8 cellular contexts compared by ENCODE assay signal in the genomic region with DNA sequence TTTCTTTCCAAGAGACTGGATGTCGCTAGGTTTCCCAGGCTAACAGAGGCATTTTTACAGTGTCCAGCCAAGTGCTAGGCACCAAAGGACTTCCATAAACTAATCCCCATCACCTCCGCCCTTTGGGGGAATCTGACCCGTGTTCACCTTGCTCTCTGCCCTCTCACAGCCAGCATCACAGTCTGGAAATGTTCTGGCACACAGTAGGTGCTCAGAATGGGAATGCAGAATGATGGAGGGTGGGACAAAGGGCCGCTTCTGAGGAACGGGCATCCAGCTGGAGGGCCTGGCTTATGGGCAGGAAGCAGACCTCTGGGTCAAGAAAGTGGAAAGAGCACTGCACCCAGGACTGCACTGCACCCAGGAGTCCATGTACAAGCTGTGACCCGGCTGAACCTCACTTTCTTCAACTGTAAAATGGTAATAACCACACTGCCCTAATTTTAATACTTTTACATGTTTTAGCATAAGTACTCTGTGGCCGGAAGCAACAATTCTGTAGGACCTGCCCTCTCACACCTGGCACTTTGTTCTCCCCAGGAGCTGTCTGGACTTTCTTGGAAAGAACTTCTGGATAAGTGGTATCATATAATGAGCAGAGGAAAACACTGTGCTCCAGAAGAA. TPM values are rescaled to one million over a fixed set of nuclear protein-coding genes. Genes with fewer than 3 reads are reported as not detected.
DNase-seq lines count a peak whose midpoint lies in the region; ATAC-seq, FAIRE-seq and TF ChIP-seq lines count a peak whose summit lies in the region.

No MANE protein-coding gene starts in this region.

- CTCF ChIA-PET in K562 (lab: Yijun Ruan, JAX; ENCODE audit: low intra/inter-chr PET ratio): no interaction called here

- DNase-seq in right cardiac atrium (no peak), Right ventricle myocardium inferior (ENCODE audit: missing footprints) (no peak), K562 (ENCODE audit: extremely low read depth in 1 of 4, low spot score in 3 of 4) (no peak), mesenteric fat pad (ENCODE audit: low spot score) (peak; percentile 30), vagina (ENCODE audit: extremely low spot score in 2 of 2) (no peak), globus pallidus (ENCODE audit: low spot score) (no peak)
- DNase-seq in stimulated activated CD4-positive, alpha-beta T cell treated with anti-CD3 and anti-CD28 coated beads, Interleukin-2, amount 100 ng/mL, for 24 hours: no peak
- DNase-seq in effector CD4-positive, alpha-beta T cell: no peak

- POLR2A ChIA-PET in K562 (lab: Yijun Ruan, JAX): interaction anchor here (0.5 kb wide), 1 partner anchor 224 kb away, joined by 3 read pairs; no protein-coding TSS in a partner anchor

- peak overlapping the region; percentile 70 for H3K27ac ChIP-seq in right cardiac atrium (ENCODE audit: low read length)
- no peak overlapping the region for H3K27ac ChIP-seq in K562 (ENCODE audit: extremely low read depth, low read depth, low read length)
- H3K27ac ChIP-seq in vagina: peak overlapping the region; percentile 88

- no peak overlapping the region for H2AFZ ChIP-seq in K562 (ENCODE audit: low read depth, low read length)

- TF ChIP-seq CTCF in K562 (IDR thresholded peaks at IDR 0.05 in 2 of 3, conservative IDR thresholded peaks at IDR 0.05 in 1 of 3; ENCODE audit: insufficient read depth in 2 of 3, low read depth in 1 of 3, low read length in 3 of 3): no peak
- no peak for TF ChIP-seq CTCF in vagina (IDR thresholded peaks at IDR 0.05)

- peaks cover 2% of the 10 kb centered on the region for H3K79me2 ChIP-seq in K562 (ENCODE audit: control insufficient read depth, insufficient read depth, low read length)

- TF ChIP-seq EP300 in K562 (IDR thresholded peaks at IDR 0.05; ENCODE audit: low read length): no peak

- no peaks in the 10 kb centered on the region for H4K20me1 ChIP-seq in K562 (replicated peaks; ENCODE audit: control insufficient read depth, insufficient read depth, low read length)

- no peak for TF ChIP-seq RAD21 in K562 (CRISPR knock-in tag; conservative IDR thresholded peaks at IDR 0.05 in 1 of 2, IDR thresholded peaks at IDR 0.05 in 1 of 2)

- H3K9ac ChIP-seq in K562 (ENCODE audit: insufficient read depth in 1 of 2, low read depth in 2 of 2, low read length in 2 of 2): 0 out of 4 replicates have a peak overlapping the region, but pooled peaks of 1 of the 2 experiments have one; percentile 6

- BruUV-seq in K562 (replicated peaks; lab: Mats Ljungman, UMichigan): no TSS peak

- in situ Hi-C loops in K562 (cut with MboI): no loop called here

- H3K4me2 ChIP-seq in K562 (ENCODE audit: insufficient read depth, low read length): no peak overlapping the region

- ATAC-seq in right cardiac atrium (no peak), Right ventricle myocardium inferior (no peak), K562 (no peak)

- H3K9me3 ChIP-seq in right cardiac atrium (ENCODE audit: control insufficient read depth, low read length) (no peaks in the 10 kb centered on the region), K562 (replicated peaks; ENCODE audit: control insufficient read depth, insufficient read depth, low read depth, low read length) (no peaks in the 10 kb centered on the region), vagina (no peaks in the 10 kb centered on the region)

- no peak for TF ChIP-seq POLR2A in K562 (conservative IDR thresholded peaks at IDR 0.05)
- TF ChIP-seq POLR2A in vagina (IDR thresholded peaks at IDR 0.05): no peak

- WGBS in right cardiac atrium: 48% methylated on average over 7 of the region's 7 CpGs
- WGBS in K562 (ENCODE audit: insufficient coverage, low coverage, missing lambda C conversion rate): 73% methylated on average over 7 of the region's 7 CpGs

- FAIRE-seq in K562 (lab: Jason Lieb, UNC): no peak

- H3K9me1 ChIP-seq in K562 (ENCODE audit: control insufficient read depth, insufficient read depth, low read length): no peaks in the 10 kb centered on the region

- H3K4me3 ChIP-seq in right cardiac atrium (ENCODE audit: low read length) (peak overlapping the region; percentile 65), K562 (no peak overlapping the region), vagina (peak overlapping the region in 1 of 2 donors; percentile 60)

- H3K27me3 ChIP-seq in right cardiac atrium (ENCODE audit: control insufficient read depth, insufficient read depth) (no peaks in the 10 kb centered on the region), K562 (ENCODE audit: control insufficient read depth in 2 of 2, insufficient read depth in 2 of 2, low read length in 2 of 2) (no peaks in the 10 kb centered on the region), vagina (no peaks in the 10 kb centered on the region)

- H3K4me1 ChIP-seq in right cardiac atrium (ENCODE audit: control insufficient read depth, insufficient read depth, low read length) (peaks cover 10% of the 10 kb centered on the region), K562 (replicated peaks in 1 of 2; ENCODE audit: control insufficient read depth in 2 of 2, insufficient read depth in 2 of 2, low read length in 2 of 2) (peaks cover 2 to 12% of the 10 kb centered on the region in 2 experiments; a peak in 3 of 5 replicates), vagina (peaks cover 18% of the 10 kb centered on the region)

- intact Hi-C loops in right cardiac atrium (cut with DNase I) (loop anchor here in 3 of 4 donors (10.0 kb wide), 5 partner anchors 54 to 266 kb away; a partner anchor contains a TSS), Right ventricle myocardium inferior (cut with DNase I) (loop anchor here (5.0 kb wide), 3 partner anchors 43 to 158 kb away; a partner anchor contains a TSS), K562 (cut with micrococcal nuclease) (no loop called here), vagina (cut with DNase I) (loop anchor here (5.0 to 10.0 kb wide), 3 partner anchors 58 to 266 kb away; a partner anchor contains a TSS)

- peaks cover 4% of the 10 kb centered on the region; the same call in 2 of the 3 replicates for H3K36me3 ChIP-seq in K562 (ENCODE audit: control insufficient read depth, insufficient read depth, low read length)
- no peaks in the 10 kb centered on the region for H3K36me3 ChIP-seq in vagina

RNA-seq across cellular contexts. Expression of a gene that starts 0.9 kb away (rescaled TPM):
- total RNA-seq in right cardiac atrium: 1 to 10 TPM in 3 of 4 donors, under 1 TPM in 1; 0.96 to 4.7 (median 2.1) TPM
- 6.9 TPM for polyA plus RNA-seq in right cardiac atrium
- 3.9 TPM for total RNA-seq in Right ventricle myocardium inferior
- total RNA-seq in K562 (2011; cell fraction: chromatin; rRNA removed; ENCODE audit: low replicate concordance): 0.53 TPM in 1 of 2 replicates, not detected in the other
- total RNA-seq in K562 (2011; cell fraction: nucleolus; rRNA removed): 0.83 and 1.1 TPM in 2 replicates
- total RNA-seq in K562 (2011; cell fraction: nucleoplasm; rRNA removed): 0.66 TPM in 1 of 2 replicates, not detected in the other
- 0.53 TPM in 1 of 2 replicates, not detected in the other for total RNA-seq in K562 (2014; rRNA removed)
- not detected in 2 replicates for total RNA-seq in K562 (2014; rRNA removed; fragmentation: Illumina TruSeq; extraction: Trizol)
- not detected in 2 replicates for total RNA-seq in K562 (2015; rRNA removed; fragmentation: Illumina TruSeq; extraction: Trizol)
- 0.16 and 0.25 TPM in 2 replicates for total RNA-seq in K562 (2021)
- 0.07 and 0.22 TPM in 2 replicates for polyA plus RNA-seq in K562 (2011; rRNA removed)
- polyA plus RNA-seq in K562 (2011; cell fraction: cytosol; rRNA removed): 0.18 TPM in 1 of 2 replicates, not detected in the other
- 0.11 and 0.78 TPM in 2 replicates for polyA plus RNA-seq in K562 (2011; cell fraction: nucleus; rRNA removed)
- polyA plus RNA-seq in K562 (2012): 0.13 and 0.17 TPM in 2 replicates
- polyA plus RNA-seq in K562 (2014; fragmentation: Illumina TruSeq; extraction: Trizol): not detected in 2 replicates
- under 1 TPM; 0.06 to 0.11 TPM for polyA plus RNA-seq in K562 (2014; fragmentation: Nextera tagmentation; extraction: Ambion mirVana)
- polyA plus RNA-seq in K562 (2014; rRNA removed): not detected in 2 replicates
- polyA minus RNA-seq in K562 (2011; rRNA and poly(A)+ RNA removed): not detected in 2 replicates
- not detected in 2 replicates for polyA minus RNA-seq in K562 (2011; cell fraction: cytosol; rRNA and poly(A)+ RNA removed)
- polyA minus RNA-seq in K562 (2011; cell fraction: nucleus; rRNA and poly(A)+ RNA removed): 0.33 and 0.40 TPM in 2 replicates
- 67.0 TPM for total RNA-seq in mesenteric fat pad
- total RNA-seq in vagina: 12.3 TPM

RNA-seq across cellular contexts. Expression of a gene that starts 4.8 kb away (rescaled TPM):
- total RNA-seq in right cardiac atrium (10 to 100 TPM; 13.7 to 18.8 (median 17.0) TPM), Right ventricle myocardium inferior (12.8 TPM), K562 (2014; rRNA removed) (20.7 and 21.7 TPM in 2 replicates), K562 (2014; rRNA removed; fragmentation: Illumina TruSeq; extraction: Trizol) (24.3 and 24.4 TPM in 2 replicates), K562 (2015; rRNA removed; fragmentation: Illumina TruSeq; extraction: Trizol) (18.6 and 19.8 TPM in 2 replicates), K562 (2021) (21.7 and 22.8 TPM in 2 replicates), mesenteric fat pad (20.3 TPM), vagina (24.1 TPM)
- polyA plus RNA-seq in right cardiac atrium (10.7 TPM), K562 (2011; rRNA removed) (20.1 and 24.3 TPM in 2 replicates), K562 (2014; fragmentation: Illumina TruSeq; extraction: Trizol) (21.9 and 25.4 TPM in 2 replicates), K562 (2014; fragmentation: Nextera tagmentation; extraction: Ambion mirVana) (10 to 100 TPM in 1 of 2 experiments, 1 to 10 TPM in 1; 9.2 to 11.5 TPM), K562 (2014; rRNA removed) (23.9 and 30.7 TPM in 2 replicates)
- 56.0 and 88.7 TPM in 2 replicates for total RNA-seq in K562 (2011; cell fraction: chromatin; rRNA removed; ENCODE audit: low replicate concordance)
- total RNA-seq in K562 (2011; cell fraction: nucleolus; rRNA removed): 38.7 and 40.2 TPM in 2 replicates
- total RNA-seq in K562 (2011; cell fraction: nucleoplasm; rRNA removed): 39.6 and 44.4 TPM in 2 replicates
- 19.5 and 21.1 TPM in 2 replicates for polyA plus RNA-seq in K562 (2011; cell fraction: cytosol; rRNA removed)
- 46.9 and 57.8 TPM in 2 replicates for polyA plus RNA-seq in K562 (2011; cell fraction: nucleus; rRNA removed)
- polyA plus RNA-seq in K562 (2012): 16.7 and 20.6 TPM in 2 replicates
- 23.4 and 29.0 TPM in 2 replicates for polyA minus RNA-seq in K562 (2011; rRNA and poly(A)+ RNA removed)
- polyA minus RNA-seq in K562 (2011; cell fraction: cytosol; rRNA and poly(A)+ RNA removed): 6.8 and 11.5 TPM in 2 replicates
- polyA minus RNA-seq in K562 (2011; cell fraction: nucleus; rRNA and poly(A)+ RNA removed): 17.0 and 20.9 TPM in 2 replicates

RNA-seq across cellular contexts. Expression of a gene that starts 57.0 kb away (rescaled TPM):
- total RNA-seq in right cardiac atrium: 10 to 100 TPM; 86.2 to 91.6 (median 88.1) TPM
- 92.2 TPM for polyA plus RNA-seq in right cardiac atrium
- 84.7 TPM for total RNA-seq in Right ventricle myocardium inferior
- 73.8 and 151 TPM in 2 replicates for total RNA-seq in K562 (2011; cell fraction: chromatin; rRNA removed; ENCODE audit: low replicate concordance)
- total RNA-seq in K562 (2011; cell fraction: nucleolus; rRNA removed): 86.1 and 103 TPM in 2 replicates
- 189 and 195 TPM in 2 replicates for total RNA-seq in K562 (2011; cell fraction: nucleoplasm; rRNA removed)
- 170 and 198 TPM in 2 replicates for total RNA-seq in K562 (2014; rRNA removed)
- total RNA-seq in K562 (2014; rRNA removed; fragmentation: Illumina TruSeq; extraction: Trizol): 270 and 314 TPM in 2 replicates
- total RNA-seq in K562 (2015; rRNA removed; fragmentation: Illumina TruSeq; extraction: Trizol): 204 and 217 TPM in 2 replicates
- total RNA-seq in K562 (2021): 175 and 183 TPM in 2 replicates
- polyA plus RNA-seq in K562 (2011; rRNA removed): 166 and 238 TPM in 2 replicates
- polyA plus RNA-seq in K562 (2011; cell fraction: cytosol; rRNA removed): 49.8 and 172 TPM in 2 replicates
- 32.1 and 71.9 TPM in 2 replicates for polyA plus RNA-seq in K562 (2011; cell fraction: nucleus; rRNA removed)
- 230 and 261 TPM in 2 replicates for polyA plus RNA-seq in K562 (2012)
- 240 and 254 TPM in 2 replicates for polyA plus RNA-seq in K562 (2014; fragmentation: Illumina TruSeq; extraction: Trizol)
- 100 to 1,000 TPM; 206 to 229 TPM for polyA plus RNA-seq in K562 (2014; fragmentation: Nextera tagmentation; extraction: Ambion mirVana)
- polyA plus RNA-seq in K562 (2014; rRNA removed): 301 and 310 TPM in 2 replicates
- 166 and 171 TPM in 2 replicates for polyA minus RNA-seq in K562 (2011; rRNA and poly(A)+ RNA removed)
- 52.9 and 55.4 TPM in 2 replicates for polyA minus RNA-seq in K562 (2011; cell fraction: cytosol; rRNA and poly(A)+ RNA removed)
- polyA minus RNA-seq in K562 (2011; cell fraction: nucleus; rRNA and poly(A)+ RNA removed): 17.9 and 29.9 TPM in 2 replicates
- 142 TPM for total RNA-seq in mesenteric fat pad
- 99.2 TPM for total RNA-seq in vagina

RNA-seq across cellular contexts. Expression of a gene that starts 58.1 kb away (rescaled TPM):
- 1 to 10 TPM; 3.6 to 6.4 (median 5.2) TPM for total RNA-seq in right cardiac atrium
- polyA plus RNA-seq in right cardiac atrium: 4.0 TPM
- 5.7 TPM for total RNA-seq in Right ventricle myocardium inferior
- 17.1 and 23.1 TPM in 2 replicates for total RNA-seq in K562 (2011; cell fraction: chromatin; rRNA removed; ENCODE audit: low replicate concordance)
- 12.0 and 13.5 TPM in 2 replicates for total RNA-seq in K562 (2011; cell fraction: nucleolus; rRNA removed)
- 15.4 and 18.0 TPM in 2 replicates for total RNA-seq in K562 (2011; cell fraction: nucleoplasm; rRNA removed)
- total RNA-seq in K562 (2014; rRNA removed): 8.7 and 9.2 TPM in 2 replicates
- 5.0 and 6.1 TPM in 2 replicates for total RNA-seq in K562 (2014; rRNA removed; fragmentation: Illumina TruSeq; extraction: Trizol)
- total RNA-seq in K562 (2015; rRNA removed; fragmentation: Illumina TruSeq; extraction: Trizol): 6.6 and 8.3 TPM in 2 replicates
- total RNA-seq in K562 (2021): 6.8 and 7.4 TPM in 2 replicates
- 8.9 TPM in 2 replicates for polyA plus RNA-seq in K562 (2011; rRNA removed)
- polyA plus RNA-seq in K562 (2011; cell fraction: cytosol; rRNA removed): 6.4 and 8.8 TPM in 2 replicates
- polyA plus RNA-seq in K562 (2011; cell fraction: nucleus; rRNA removed): 8.4 and 9.1 TPM in 2 replicates
- 6.4 and 6.8 TPM in 2 replicates for polyA plus RNA-seq in K562 (2012)
- polyA plus RNA-seq in K562 (2014; fragmentation: Illumina TruSeq; extraction: Trizol): 6.4 and 6.9 TPM in 2 replicates
- 1 to 10 TPM; 1.7 to 2.3 TPM for polyA plus RNA-seq in K562 (2014; fragmentation: Nextera tagmentation; extraction: Ambion mirVana)
- polyA plus RNA-seq in K562 (2014; rRNA removed): 11.3 and 14.2 TPM in 2 replicates
- 10.5 and 13.8 TPM in 2 replicates for polyA minus RNA-seq in K562 (2011; rRNA and poly(A)+ RNA removed)
- polyA minus RNA-seq in K562 (2011; cell fraction: cytosol; rRNA and poly(A)+ RNA removed): 2.4 and 4.2 TPM in 2 replicates
- 5.3 and 8.0 TPM in 2 replicates for polyA minus RNA-seq in K562 (2011; cell fraction: nucleus; rRNA and poly(A)+ RNA removed)
- 7.9 TPM for total RNA-seq in mesenteric fat pad
- 7.9 TPM for total RNA-seq in vagina
